1 cellular context compared by ENCODE assay signal in the genomic region with DNA sequence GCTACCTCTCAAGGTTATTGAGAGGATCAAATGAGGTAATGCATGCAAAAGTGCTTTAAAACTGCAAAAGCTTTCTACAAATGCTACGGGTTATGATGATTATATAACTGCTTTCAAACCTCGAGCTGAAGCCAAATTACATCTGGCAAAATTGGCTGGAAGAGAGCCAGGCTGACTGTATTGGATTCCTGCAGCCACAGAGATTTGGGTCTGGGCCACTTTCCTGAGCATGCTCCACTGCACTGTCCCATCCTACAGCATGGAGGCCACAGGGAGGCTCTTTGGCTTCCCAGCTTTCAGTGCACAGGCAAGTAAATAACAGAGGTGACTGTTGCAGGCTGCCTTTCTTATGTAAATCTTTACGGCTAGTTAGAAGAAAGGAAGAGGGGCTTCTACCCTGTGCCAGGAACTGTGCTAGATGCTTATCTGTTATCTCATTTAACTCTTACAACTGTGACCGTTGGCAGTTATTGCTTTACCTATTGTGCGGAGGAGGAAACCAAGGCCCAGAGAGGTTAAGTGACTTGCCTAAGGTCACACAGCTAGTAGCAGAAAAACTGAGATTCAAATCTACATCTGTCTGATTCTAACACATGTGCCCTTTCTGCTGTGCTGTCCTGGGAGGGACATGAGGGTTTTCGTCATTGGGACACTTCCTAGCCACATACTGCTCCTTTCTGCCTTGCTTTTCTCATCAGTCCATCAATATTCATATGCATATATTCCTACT.
TF ChIP-seq lines count a peak whose summit lies in the region.

No MANE protein-coding gene starts in this region.

TF ChIP-seq in HCT116, 20 proteins besides CTCF, POLR2A, EP300 and RAD21 (continued from another document):
- TF ChIP-seq, protein P1, sequence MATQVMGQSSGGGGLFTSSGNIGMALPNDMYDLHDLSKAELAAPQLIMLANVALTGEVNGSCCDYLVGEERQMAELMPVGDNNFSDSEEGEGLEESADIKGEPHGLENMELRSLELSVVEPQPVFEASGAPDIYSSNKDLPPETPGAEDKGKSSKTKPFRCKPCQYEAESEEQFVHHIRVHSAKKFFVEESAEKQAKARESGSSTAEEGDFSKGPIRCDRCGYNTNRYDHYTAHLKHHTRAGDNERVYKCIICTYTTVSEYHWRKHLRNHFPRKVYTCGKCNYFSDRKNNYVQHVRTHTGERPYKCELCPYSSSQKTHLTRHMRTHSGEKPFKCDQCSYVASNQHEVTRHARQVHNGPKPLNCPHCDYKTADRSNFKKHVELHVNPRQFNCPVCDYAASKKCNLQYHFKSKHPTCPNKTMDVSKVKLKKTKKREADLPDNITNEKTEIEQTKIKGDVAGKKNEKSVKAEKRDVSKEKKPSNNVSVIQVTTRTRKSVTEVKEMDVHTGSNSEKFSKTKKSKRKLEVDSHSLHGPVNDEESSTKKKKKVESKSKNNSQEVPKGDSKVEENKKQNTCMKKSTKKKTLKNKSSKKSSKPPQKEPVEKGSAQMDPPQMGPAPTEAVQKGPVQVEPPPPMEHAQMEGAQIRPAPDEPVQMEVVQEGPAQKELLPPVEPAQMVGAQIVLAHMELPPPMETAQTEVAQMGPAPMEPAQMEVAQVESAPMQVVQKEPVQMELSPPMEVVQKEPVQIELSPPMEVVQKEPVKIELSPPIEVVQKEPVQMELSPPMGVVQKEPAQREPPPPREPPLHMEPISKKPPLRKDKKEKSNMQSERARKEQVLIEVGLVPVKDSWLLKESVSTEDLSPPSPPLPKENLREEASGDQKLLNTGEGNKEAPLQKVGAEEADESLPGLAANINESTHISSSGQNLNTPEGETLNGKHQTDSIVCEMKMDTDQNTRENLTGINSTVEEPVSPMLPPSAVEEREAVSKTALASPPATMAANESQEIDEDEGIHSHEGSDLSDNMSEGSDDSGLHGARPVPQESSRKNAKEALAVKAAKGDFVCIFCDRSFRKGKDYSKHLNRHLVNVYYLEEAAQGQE (IDR thresholded peaks at IDR 0.05; ENCODE audit: low read depth): no peak
- TF ChIP-seq ZNF274 (IDR thresholded peaks at IDR 0.05; ENCODE audit: low read depth, low read length): no peak
- TF ChIP-seq SRF (IDR thresholded peaks at IDR 0.05; ENCODE audit: low read depth): no peak
- no peak for TF ChIP-seq SIN3A (IDR thresholded peaks at IDR 0.05; ENCODE audit: low read depth)
- TF ChIP-seq EGR1 (IDR thresholded peaks at IDR 0.05; ENCODE audit: low read depth): no peak
- TF ChIP-seq JUND (IDR thresholded peaks at IDR 0.05): no peak
- no peak for TF ChIP-seq TCF7L2 (IDR thresholded peaks at IDR 0.05; ENCODE audit: borderline replicate concordance, extremely low read depth, insufficient read depth, insufficient read length)
- no peak for TF ChIP-seq CEBPB (IDR thresholded peaks at IDR 0.05; ENCODE audit: low read depth)
- TF ChIP-seq, protein P2, sequence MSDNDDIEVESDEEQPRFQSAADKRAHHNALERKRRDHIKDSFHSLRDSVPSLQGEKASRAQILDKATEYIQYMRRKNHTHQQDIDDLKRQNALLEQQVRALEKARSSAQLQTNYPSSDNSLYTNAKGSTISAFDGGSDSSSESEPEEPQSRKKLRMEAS (IDR thresholded peaks at IDR 0.05): no peak
- TF ChIP-seq, protein P3, sequence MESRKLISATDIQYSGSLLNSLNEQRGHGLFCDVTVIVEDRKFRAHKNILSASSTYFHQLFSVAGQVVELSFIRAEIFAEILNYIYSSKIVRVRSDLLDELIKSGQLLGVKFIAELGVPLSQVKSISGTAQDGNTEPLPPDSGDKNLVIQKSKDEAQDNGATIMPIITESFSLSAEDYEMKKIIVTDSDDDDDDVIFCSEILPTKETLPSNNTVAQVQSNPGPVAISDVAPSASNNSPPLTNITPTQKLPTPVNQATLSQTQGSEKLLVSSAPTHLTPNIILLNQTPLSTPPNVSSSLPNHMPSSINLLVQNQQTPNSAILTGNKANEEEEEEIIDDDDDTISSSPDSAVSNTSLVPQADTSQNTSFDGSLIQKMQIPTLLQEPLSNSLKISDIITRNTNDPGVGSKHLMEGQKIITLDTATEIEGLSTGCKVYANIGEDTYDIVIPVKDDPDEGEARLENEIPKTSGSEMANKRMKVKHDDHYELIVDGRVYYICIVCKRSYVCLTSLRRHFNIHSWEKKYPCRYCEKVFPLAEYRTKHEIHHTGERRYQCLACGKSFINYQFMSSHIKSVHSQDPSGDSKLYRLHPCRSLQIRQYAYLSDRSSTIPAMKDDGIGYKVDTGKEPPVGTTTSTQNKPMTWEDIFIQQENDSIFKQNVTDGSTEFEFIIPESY (IDR thresholded peaks at IDR 0.05; ENCODE audit: extremely low read depth, insufficient replicate concordance, low read length): no peak
- TF ChIP-seq YY1 (IDR thresholded peaks at IDR 0.05; ENCODE audit: extremely low read depth, insufficient replicate concordance, low read depth, low read length): no peak
- no peak for TF ChIP-seq CBX3 (IDR thresholded peaks at IDR 0.05; ENCODE audit: low read depth)
